16 cellular contexts compared by ENCODE assay signal in genomic region chr12:119700078-119700477, GRCh38.
"Had no signal": no experiment of that assay in that cellular context is flagged by ENCODE, and none has a peak within 500 bp of the region (broad histone marks: within the 10 kb centered on the region; RNA-seq: fewer than 3 reads in every experiment).

No MANE protein-coding gene starts in this region.

- DNase-seq: activated CD4-positive, alpha-beta T cell treated with anti-CD3 and anti-CD28 coated beads, Interleukin-2, amount 10 ng/mL, durations not matched to agents 24 days and 14 days; activated CD8-positive, alpha-beta T cell treated with anti-CD3 and anti-CD28 coated beads, Interleukin-2, amount 10 ng/mL, durations not matched to agents 7 days and 5 days; activated naive CD4-positive, alpha-beta T cell treated with Interleukin-2 at 50 U/mL for 16 hours; activated naive CD8-positive, alpha-beta T cell treated with anti-CD3 and anti-CD28 coated beads, Interleukin-2, amount 10 ng/mL, durations not matched to agents 7 days and 5 days; activated T-cell treated with anti-CD3 and anti-CD28 coated beads, Interleukin-2, amount 50 U/mL, for 24 hours; central memory CD4-positive, alpha-beta T cell; colonic mucosa; gastrocnemius medialis; heart right ventricle; naive B cell; stimulated activated CD8-positive, alpha-beta memory T cell treated with anti-CD3 and anti-CD28 coated beads, Interleukin-4, amount 100 ng/mL, for 48 hours; stimulated activated naive CD4-positive, alpha-beta T cell; substantia nigra; trophoblast cell had no signal

- H3K9me3 ChIP-seq: colonic mucosa, gastrocnemius medialis, heart right ventricle, neutrophil, vagina had no signal

- H3K4me3 ChIP-seq: colonic mucosa, gastrocnemius medialis, heart right ventricle, vagina had no signal

- H3K36me3 ChIP-seq: colonic mucosa, gastrocnemius medialis, vagina had no signal

- H3K27ac ChIP-seq: colonic mucosa, gastrocnemius medialis, heart right ventricle, neutrophil, vagina had no signal

- H3K27me3 ChIP-seq: colonic mucosa, gastrocnemius medialis, heart right ventricle, neutrophil, vagina had no signal

- H3K4me1 ChIP-seq: colonic mucosa, vagina had no signal
